Comparison of ENCODE assay signal across 14 cellular contexts in the genomic region with DNA sequence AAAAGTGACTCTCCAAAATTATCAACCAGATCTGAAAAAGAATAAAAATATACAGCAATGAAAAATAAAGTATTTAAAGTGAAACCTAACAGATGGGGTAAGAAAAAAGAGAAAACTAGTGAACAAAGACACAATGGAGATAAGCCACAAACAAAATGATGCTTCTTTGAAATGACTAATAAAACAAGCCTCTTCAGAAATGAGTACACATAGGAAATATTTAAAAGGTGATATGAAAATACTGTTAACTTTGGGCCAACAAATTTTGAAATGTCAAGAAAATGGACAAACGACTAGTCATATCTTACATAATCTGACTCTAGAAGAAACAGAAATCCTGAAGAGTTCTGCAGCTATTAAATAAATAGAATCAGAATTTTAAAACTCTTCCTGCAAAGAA.
A peak's percentile ranks its signal among the peaks of the same experiment; 100 is the strongest.
DNase-seq lines count a peak whose midpoint lies in the region; ATAC-seq and TF ChIP-seq lines count a peak whose summit lies in the region.
"Had no signal": no experiment of that assay in that cellular context is flagged by ENCODE, and none has a peak within 500 bp of the region (broad histone marks: within the 10 kb centered on the region; RNA-seq: fewer than 3 reads in every experiment).

No MANE protein-coding gene starts in this region.

- H3K27ac Mint-ChIP-seq in GM23338 (peak overlapping the region; percentile 91), T-helper 17 cell (no peak overlapping the region)
- H3K27ac Mint-ChIP-seq: CD4-positive, alpha-beta memory T cell; HFFc6 had no signal

- H3K79me2 ChIP-seq in GM23338 (replicated peaks; ENCODE audit: insufficient read depth) = no peaks in the 10 kb centered on the region

- no peak overlapping the region for H2AFZ ChIP-seq in GM23338
- H2AFZ ChIP-seq: GM23248 had no signal

- H3K36me3 ChIP-seq in GM23338 (ENCODE audit: insufficient read depth) = no peaks in the 10 kb centered on the region
- H3K36me3 ChIP-seq in MG63 = no peaks in the 10 kb centered on the region
- H3K36me3 ChIP-seq: HAP-1 had no signal

- H3K9me3 Mint-ChIP-seq in GM23338 = no peaks in the 10 kb centered on the region

- no peak for DNase-seq in GM23338 (ENCODE audit: low spot score)
- peak; percentile 20 for DNase-seq in amniotic epithelial cell (ENCODE audit: low read depth)
- DNase-seq in fibroblast of pulmonary artery (ENCODE audit: low read depth) = peak; percentile 35
- no peak for DNase-seq in MG63
- DNase-seq in stimulated activated CD4-positive, alpha-beta T cell treated with anti-CD3 and anti-CD28 coated beads, Interleukin-2, amount 100 ng/mL, for 24 hours = no peak
- DNase-seq in NCI-H524 (lab: John Stamatoyannopoulos, UW) = no peak
- no peak for DNase-seq in T-helper 17 cell
- DNase-seq: CD4-positive, alpha-beta memory T cell; DMS153; HFFc6 had no signal

- H3K27me3 ChIP-seq in GM23338 (ENCODE audit: insufficient read depth) (no peaks in the 10 kb centered on the region), MG63 (no peaks in the 10 kb centered on the region)

- H3K4me3 ChIP-seq in GM23338 = no peak overlapping the region
- H3K4me3 ChIP-seq in fibroblast of pulmonary artery (replicated peaks; ENCODE audit: low read depth, low read length) = no peak overlapping the region
- H3K4me3 ChIP-seq in MG63 = no peak overlapping the region
- H3K4me3 ChIP-seq: GM23248, HAP-1 had no signal

- H3K4me1 ChIP-seq in GM23338 (ENCODE audit: insufficient read depth) = peaks cover 27% of the 10 kb centered on the region

- H3K9me2 ChIP-seq in GM23338 (ENCODE audit: insufficient read depth) = no peaks in the 10 kb centered on the region

- H3K27me3 Mint-ChIP-seq in GM23338 (ENCODE audit: insufficient read depth, low read depth, poor library complexity) (peaks cover 2% of the 10 kb centered on the region), T-helper 17 cell (peaks cover 42% of the 10 kb centered on the region)

- no peak for TF ChIP-seq CTCF in GM23338 (conservative IDR thresholded peaks at IDR 0.05; ENCODE audit: low read depth in 2 of 2)
- TF ChIP-seq CTCF in fibroblast of pulmonary artery (IDR thresholded peaks at IDR 0.05; ENCODE audit: low read length, missing control alignments) = no peak

- H3K4me1 Mint-ChIP-seq in GM23338 = peaks cover 27% of the 10 kb centered on the region
- H3K4me1 Mint-ChIP-seq in T-helper 17 cell = peaks cover 3% of the 10 kb centered on the region
- H3K4me1 Mint-ChIP-seq: CD4-positive, alpha-beta memory T cell had no signal

- H3K36me3 Mint-ChIP-seq in GM23338 (ENCODE audit: low read depth) (peaks cover 3% of the 10 kb centered on the region; the same call in 1 of the 3 replicates), T-helper 17 cell (ENCODE audit: low read depth) (no peaks in the 10 kb centered on the region)
- H3K36me3 Mint-ChIP-seq: CD4-positive, alpha-beta memory T cell had no signal

- H3K4me3 Mint-ChIP-seq in GM23338 = no peak overlapping the region
- no peak overlapping the region for H3K4me3 Mint-ChIP-seq in T-helper 17 cell
- H3K4me3 Mint-ChIP-seq: CD4-positive, alpha-beta memory T cell; HFFc6 had no signal

- H3K4me2 ChIP-seq in GM23338 = no peak overlapping the region

- no peaks in the 10 kb centered on the region for H4K20me1 ChIP-seq in GM23338 (replicated peaks; ENCODE audit: insufficient read depth)

- no peaks in the 10 kb centered on the region for H3K9me3 ChIP-seq in MG63
- H3K9me3 ChIP-seq in T-helper 17 cell (ENCODE audit: control insufficient read depth, low read length, poor library complexity, severe bottlenecking) = no peaks in the 10 kb centered on the region
- H3K9me3 ChIP-seq: Caco-2, HAP-1 had no signal

- no peak overlapping the region for H3K27ac ChIP-seq in GM23338 (ENCODE audit: low read depth)
- H3K27ac ChIP-seq: GM23248 had no signal

- H3F3A ChIP-seq in GM23338 (replicated peaks; ENCODE audit: low read depth) = no peaks in the 10 kb centered on the region

- ATAC-seq in GM23338 (no peak), HG02884 (IDR thresholded peaks at IDR 0.05; ENCODE audit: unreplicated experiment) (peak; percentile 34), T-helper 17 cell (no peak)

TF ChIP-seq in GM23338, 12 proteins besides CTCF, POLR2A, EP300 and RAD21:
- TF ChIP-seq POLR2AphosphoS5 (IDR thresholded peaks at IDR 0.05; ENCODE audit: low read depth) = no peak
- no peak for TF ChIP-seq JUNB (IDR thresholded peaks at IDR 0.05; ENCODE audit: unreplicated experiment)
- no peak for TF ChIP-seq ZNF114 (CRISPR knock-in tag; IDR thresholded peaks at IDR 0.05)
- TF ChIP-seq, protein P1, sequence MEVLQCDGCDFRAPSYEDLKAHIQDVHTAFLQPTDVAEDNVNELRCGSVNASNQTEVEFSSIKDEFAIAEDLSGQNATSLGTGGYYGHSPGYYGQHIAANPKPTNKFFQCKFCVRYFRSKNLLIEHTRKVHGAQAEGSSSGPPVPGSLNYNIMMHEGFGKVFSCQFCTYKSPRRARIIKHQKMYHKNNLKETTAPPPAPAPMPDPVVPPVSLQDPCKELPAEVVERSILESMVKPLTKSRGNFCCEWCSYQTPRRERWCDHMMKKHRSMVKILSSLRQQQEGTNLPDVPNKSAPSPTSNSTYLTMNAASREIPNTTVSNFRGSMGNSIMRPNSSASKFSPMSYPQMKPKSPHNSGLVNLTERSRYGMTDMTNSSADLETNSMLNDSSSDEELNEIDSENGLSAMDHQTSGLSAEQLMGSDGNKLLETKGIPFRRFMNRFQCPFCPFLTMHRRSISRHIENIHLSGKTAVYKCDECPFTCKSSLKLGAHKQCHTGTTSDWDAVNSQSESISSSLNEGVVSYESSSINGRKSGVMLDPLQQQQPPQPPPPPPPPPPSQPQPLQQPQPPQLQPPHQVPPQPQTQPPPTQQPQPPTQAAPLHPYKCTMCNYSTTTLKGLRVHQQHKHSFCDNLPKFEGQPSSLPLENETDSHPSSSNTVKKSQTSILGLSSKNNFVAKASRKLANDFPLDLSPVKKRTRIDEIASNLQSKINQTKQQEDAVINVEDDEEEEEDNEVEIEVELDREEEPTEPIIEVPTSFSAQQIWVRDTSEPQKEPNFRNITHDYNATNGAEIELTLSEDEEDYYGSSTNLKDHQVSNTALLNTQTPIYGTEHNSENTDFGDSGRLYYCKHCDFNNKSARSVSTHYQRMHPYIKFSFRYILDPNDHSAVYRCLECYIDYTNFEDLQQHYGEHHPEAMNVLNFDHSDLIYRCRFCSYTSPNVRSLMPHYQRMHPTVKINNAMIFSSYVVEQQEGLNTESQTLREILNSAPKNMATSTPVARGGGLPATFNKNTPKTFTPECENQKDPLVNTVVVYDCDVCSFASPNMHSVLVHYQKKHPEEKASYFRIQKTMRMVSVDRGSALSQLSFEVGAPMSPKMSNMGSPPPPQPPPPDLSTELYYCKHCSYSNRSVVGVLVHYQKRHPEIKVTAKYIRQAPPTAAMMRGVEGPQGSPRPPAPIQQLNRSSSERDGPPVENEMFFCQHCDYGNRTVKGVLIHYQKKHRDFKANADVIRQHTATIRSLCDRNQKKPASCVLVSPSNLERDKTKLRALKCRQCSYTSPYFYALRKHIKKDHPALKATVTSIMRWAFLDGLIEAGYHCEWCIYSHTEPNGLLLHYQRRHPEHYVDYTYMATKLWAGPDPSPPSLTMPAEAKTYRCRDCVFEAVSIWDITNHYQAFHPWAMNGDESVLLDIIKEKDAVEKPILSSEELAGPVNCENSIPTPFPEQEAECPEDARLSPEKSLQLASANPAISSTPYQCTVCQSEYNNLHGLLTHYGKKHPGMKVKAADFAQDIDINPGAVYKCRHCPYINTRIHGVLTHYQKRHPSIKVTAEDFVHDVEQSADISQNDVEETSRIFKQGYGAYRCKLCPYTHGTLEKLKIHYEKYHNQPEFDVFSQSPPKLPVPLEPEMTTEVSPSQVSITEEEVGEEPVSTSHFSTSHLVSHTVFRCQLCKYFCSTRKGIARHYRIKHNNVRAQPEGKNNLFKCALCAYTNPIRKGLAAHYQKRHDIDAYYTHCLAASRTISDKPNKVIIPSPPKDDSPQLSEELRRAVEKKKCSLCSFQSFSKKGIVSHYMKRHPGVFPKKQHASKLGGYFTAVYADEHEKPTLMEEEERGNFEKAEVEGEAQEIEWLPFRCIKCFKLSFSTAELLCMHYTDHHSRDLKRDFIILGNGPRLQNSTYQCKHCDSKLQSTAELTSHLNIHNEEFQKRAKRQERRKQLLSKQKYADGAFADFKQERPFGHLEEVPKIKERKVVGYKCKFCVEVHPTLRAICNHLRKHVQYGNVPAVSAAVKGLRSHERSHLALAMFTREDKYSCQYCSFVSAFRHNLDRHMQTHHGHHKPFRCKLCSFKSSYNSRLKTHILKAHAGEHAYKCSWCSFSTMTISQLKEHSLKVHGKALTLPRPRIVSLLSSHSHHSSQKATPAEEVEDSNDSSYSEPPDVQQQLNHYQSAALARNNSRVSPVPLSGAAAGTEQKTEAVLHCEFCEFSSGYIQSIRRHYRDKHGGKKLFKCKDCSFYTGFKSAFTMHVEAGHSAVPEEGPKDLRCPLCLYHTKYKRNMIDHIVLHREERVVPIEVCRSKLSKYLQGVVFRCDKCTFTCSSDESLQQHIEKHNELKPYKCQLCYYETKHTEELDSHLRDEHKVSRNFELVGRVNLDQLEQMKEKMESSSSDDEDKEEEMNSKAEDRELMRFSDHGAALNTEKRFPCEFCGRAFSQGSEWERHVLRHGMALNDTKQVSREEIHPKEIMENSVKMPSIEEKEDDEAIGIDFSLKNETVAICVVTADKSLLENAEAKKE (CRISPR knock-in tag; IDR thresholded peaks at IDR 0.05) = no peak
- TF ChIP-seq EZH2 (IDR thresholded peaks at IDR 0.05; ENCODE audit: low read depth, unreplicated experiment) = no peak
- TF ChIP-seq NANOG (IDR thresholded peaks at IDR 0.05; ENCODE audit: borderline replicate concordance) = no peak
- TF ChIP-seq EZH2phosphoT487 (IDR thresholded peaks at IDR 0.05; ENCODE audit: unreplicated experiment) = no peak
- TF ChIP-seq STAT1 (IDR thresholded peaks at IDR 0.05; ENCODE audit: unreplicated experiment) = no peak

Comparison
In these comparisons a context has a peak if more than half of its experiments do, and no peak if none do; other contexts are left out.
1. DNase-seq: peak in amniotic epithelial cell (single experiment) and fibroblast of pulmonary artery (single experiment); none in GM23338 (single experiment), MG63 (single experiment), stimulated activated CD4-positive, alpha-beta T cell treated with anti-CD3 and anti-CD28 coated beads, Interleukin-2, amount 100 ng/mL, for 24 hours (0 of 2), NCI-H524 (0 of 2) and T-helper 17 cell (0 of 3).